Comparison of ENCODE assay signal across 20 cellular contexts in genomic region chr12:615620-616019, GRCh38. TPM values are rescaled to one million over a fixed set of nuclear protein-coding genes. Genes with fewer than 3 reads are reported as not detected.
DNase-seq lines count a peak whose midpoint lies in the region; ATAC-seq and TF ChIP-seq lines count a peak whose summit lies in the region.
"Had no signal": no experiment of that assay in that cellular context is flagged by ENCODE, and none has a peak within 500 bp of the region (broad histone marks: within the 10 kb centered on the region; RNA-seq: fewer than 3 reads in every experiment).

No MANE protein-coding gene starts in this region.

- no peak overlapping the region for H3K27ac Mint-ChIP-seq in activated T-cell treated with anti-CD3 and anti-CD28 coated beads, Interleukin-2, amount 50 U/mL, for 24 hours
- H3K27ac Mint-ChIP-seq in naive thymus-derived CD4-positive, alpha-beta T cell: peak overlapping the region in 5 of 9 donors; percentile 5 to 71 (median 47)
- H3K27ac Mint-ChIP-seq in T-helper 17 cell: no peak overlapping the region

- H3K4me1 Mint-ChIP-seq in activated T-cell treated with anti-CD3 and anti-CD28 coated beads, Interleukin-2, amount 50 U/mL, for 24 hours (ENCODE audit: low read depth): peaks cover 35% of the 10 kb centered on the region
- peaks cover 12% of the 10 kb centered on the region for H3K4me1 Mint-ChIP-seq in activated T-cell treated with anti-CD3 and anti-CD28 coated beads, Interleukin-2, amount 50 U/mL, for 4 hours (ENCODE audit: low read depth)
- peaks cover 24 to 57% (median 41%) of the 10 kb centered on the region in 7 donors for H3K4me1 Mint-ChIP-seq in naive thymus-derived CD4-positive, alpha-beta T cell
- H3K4me1 Mint-ChIP-seq in T-helper 17 cell: peaks cover 18% of the 10 kb centered on the region

- intact Hi-C loops in naive thymus-derived CD4-positive, alpha-beta T cell (cut with micrococcal nuclease): loop anchor here in 1 of 2 donors (10.0 kb wide), 1 partner anchor 479 kb away; no protein-coding TSS in a partner anchor
- intact Hi-C loops in thyroid gland (cut with DNase I): no loop called here

- H3K36me3 ChIP-seq in gastroesophageal sphincter (no peaks in the 10 kb centered on the region), thyroid gland (no peaks in the 10 kb centered on the region)
- H3K36me3 ChIP-seq in naive thymus-derived CD4-positive, alpha-beta T cell (ENCODE audit: control insufficient read depth in 2 of 3, insufficient read depth in 3 of 3, low read length in 3 of 3): no peaks in the 10 kb centered on the region
- H3K36me3 ChIP-seq: upper lobe of right lung had no signal

- no peaks in the 10 kb centered on the region for H3K9me3 ChIP-seq in gastroesophageal sphincter
- H3K9me3 ChIP-seq in naive thymus-derived CD4-positive, alpha-beta T cell (ENCODE audit: control insufficient read depth in 2 of 3, low read length in 3 of 3): no peaks in the 10 kb centered on the region
- no peaks in the 10 kb centered on the region for H3K9me3 ChIP-seq in thyroid gland
- no peaks in the 10 kb centered on the region for H3K9me3 ChIP-seq in T-helper 17 cell (ENCODE audit: control insufficient read depth, low read length, poor library complexity, severe bottlenecking)
- H3K9me3 ChIP-seq: upper lobe of right lung had no signal

- peak overlapping the region in 3 of 4 donors; percentile 2 to 52 (median 14) for H3K27ac ChIP-seq in gastroesophageal sphincter
- H3K27ac ChIP-seq in naive thymus-derived CD4-positive, alpha-beta T cell (ENCODE audit: low read depth, low read length): no peak overlapping the region
- H3K27ac ChIP-seq in thyroid gland: peak overlapping the region in 2 of 3 donors; percentile 11 to 28
- no peak overlapping the region for H3K27ac ChIP-seq in foreskin keratinocyte
- H3K27ac ChIP-seq: C4-2B, PC-9, upper lobe of right lung had no signal

- H3K27me3 ChIP-seq in gastroesophageal sphincter (no peaks in the 10 kb centered on the region), thyroid gland (no peaks in the 10 kb centered on the region), foreskin keratinocyte (no peaks in the 10 kb centered on the region)
- no peaks in the 10 kb centered on the region for H3K27me3 ChIP-seq in naive thymus-derived CD4-positive, alpha-beta T cell (ENCODE audit: control insufficient read depth in 2 of 2, insufficient read depth in 2 of 2, low read length in 2 of 2)
- H3K27me3 ChIP-seq: upper lobe of right lung had no signal

- H3K9me3 Mint-ChIP-seq in activated T-cell treated with anti-CD3 and anti-CD28 coated beads, Interleukin-2, amount 50 U/mL, for 24 hours: no peaks in the 10 kb centered on the region
- no peaks in the 10 kb centered on the region for H3K9me3 Mint-ChIP-seq in activated T-cell treated with anti-CD3 and anti-CD28 coated beads, Interleukin-2, amount 50 U/mL, for 4 hours
- H3K9me3 Mint-ChIP-seq in naive thymus-derived CD4-positive, alpha-beta T cell: peaks cover 0 to 1% (median 0%) of the 10 kb centered on the region in 11 donors

- TF ChIP-seq POLR2A in gastroesophageal sphincter (IDR thresholded peaks at IDR 0.05) (no peak), thyroid gland (IDR thresholded peaks at IDR 0.05) (no peak)

- no peak for ATAC-seq in activated T-cell treated with anti-CD3 and anti-CD28 coated beads, Interleukin-2, amount 50 U/mL, for 4 hours
- ATAC-seq in gastroesophageal sphincter (no peak), T-helper 17 cell (no peak), foreskin keratinocyte (no peak), GM19395 (IDR thresholded peaks at IDR 0.05; ENCODE audit: unreplicated experiment) (no peak)
- no peak for ATAC-seq in naive thymus-derived CD4-positive, alpha-beta T cell
- ATAC-seq: upper lobe of right lung had no signal

- no peak for TF ChIP-seq EP300 in gastroesophageal sphincter (IDR thresholded peaks at IDR 0.05)

- POLR2A ChIA-PET in naive thymus-derived CD4-positive, alpha-beta T cell (lab: Charles Lee): interaction anchor here (0.9 to 1.3 kb wide), 3 partner anchors 9 to 138 kb away, joined by 3 read pairs; no protein-coding TSS in a partner anchor

- no peaks in the 10 kb centered on the region for H3K36me3 Mint-ChIP-seq in activated T-cell treated with anti-CD3 and anti-CD28 coated beads, Interleukin-2, amount 50 U/mL, for 24 hours (ENCODE audit: low read depth)
- H3K36me3 Mint-ChIP-seq in activated T-cell treated with anti-CD3 and anti-CD28 coated beads, Interleukin-2, amount 50 U/mL, for 4 hours (ENCODE audit: insufficient read depth): no peaks in the 10 kb centered on the region
- peaks cover 0 to 2% (median 0%) of the 10 kb centered on the region in 5 donors for H3K36me3 Mint-ChIP-seq in naive thymus-derived CD4-positive, alpha-beta T cell
- H3K36me3 Mint-ChIP-seq in T-helper 17 cell (ENCODE audit: low read depth): no peaks in the 10 kb centered on the region

- no peak overlapping the region for H3K4me3 Mint-ChIP-seq in activated T-cell treated with anti-CD3 and anti-CD28 coated beads, Interleukin-2, amount 50 U/mL, for 24 hours
- H3K4me3 Mint-ChIP-seq in activated T-cell treated with anti-CD3 and anti-CD28 coated beads, Interleukin-2, amount 50 U/mL, for 4 hours: no peak overlapping the region
- H3K4me3 Mint-ChIP-seq in naive thymus-derived CD4-positive, alpha-beta T cell: no peak overlapping the region
- no peak overlapping the region for H3K4me3 Mint-ChIP-seq in T-helper 17 cell

- H3K4me1 ChIP-seq in gastroesophageal sphincter: peaks cover 0 to 18% (median 0%) of the 10 kb centered on the region in 3 donors
- H3K4me1 ChIP-seq in naive thymus-derived CD4-positive, alpha-beta T cell (ENCODE audit: control insufficient read depth in 2 of 2, insufficient read depth in 2 of 2, low read length in 2 of 2): peaks cover under 1 to 13% of the 10 kb centered on the region in 2 donors
- H3K4me1 ChIP-seq in thyroid gland: peaks cover 0 to 5% of the 10 kb centered on the region in 2 donors
- H3K4me1 ChIP-seq in foreskin keratinocyte: peaks cover 10% of the 10 kb centered on the region

- DNase-seq in activated T-cell treated with anti-CD3 and anti-CD28 coated beads, Interleukin-2, amount 50 U/mL, for 24 hours: peak; percentile 17
- no peak for DNase-seq in activated T-cell treated with anti-CD3 and anti-CD28 coated beads, Interleukin-2, amount 50 U/mL, for 4 hours
- no peak for DNase-seq in naive thymus-derived CD4-positive, alpha-beta T cell
- DNase-seq in thyroid gland (no peak), T-helper 17 cell (no peak), foreskin keratinocyte (no peak)
- DNase-seq: 8988T; activated CD4-positive, alpha-beta T cell treated with anti-CD3 and anti-CD28 coated beads, Interleukin-2, amount 50 U/mL, for 4 hours; activated T-cell treated with anti-CD3 and anti-CD28 coated beads, Interleukin-2, amount 50 U/mL, for 48 hours; DMS53; effector CD4-positive, alpha-beta T cell; midbrain; NCI-H2029 treated with DMSO at 0.1 percent for 48 hours; nucleus accumbens; small intestine; upper lobe of right lung had no signal

- no peak for TF ChIP-seq CTCF in gastroesophageal sphincter (IDR thresholded peaks at IDR 0.05)
- no peak for TF ChIP-seq CTCF in thyroid gland (IDR thresholded peaks at IDR 0.05)
- TF ChIP-seq CTCF in foreskin keratinocyte (conservative IDR thresholded peaks at IDR 0.05): no peak

- no peaks in the 10 kb centered on the region for H3K27me3 Mint-ChIP-seq in activated T-cell treated with anti-CD3 and anti-CD28 coated beads, Interleukin-2, amount 50 U/mL, for 24 hours
- no peaks in the 10 kb centered on the region for H3K27me3 Mint-ChIP-seq in activated T-cell treated with anti-CD3 and anti-CD28 coated beads, Interleukin-2, amount 50 U/mL, for 4 hours (ENCODE audit: low read depth)
- no peaks in the 10 kb centered on the region for H3K27me3 Mint-ChIP-seq in naive thymus-derived CD4-positive, alpha-beta T cell
- H3K27me3 Mint-ChIP-seq in T-helper 17 cell: no peaks in the 10 kb centered on the region

- WGBS in gastroesophageal sphincter (ENCODE audit: low coverage in 1 of 2), 2 donors: 63 to 80% methylated on average over 1 to 4 of the region's 4 CpGs
- 65 to 69% methylated on average over 4 of the region's 4 CpGs for WGBS in thyroid gland, 2 donors

- H3K4me3 ChIP-seq in gastroesophageal sphincter (no peak overlapping the region), thyroid gland (replicated peaks in 1 of 3) (no peak overlapping the region)
- H3K4me3 ChIP-seq in naive thymus-derived CD4-positive, alpha-beta T cell (ENCODE audit: low read length): no peak overlapping the region
- H3K4me3 ChIP-seq: PC-9, upper lobe of right lung had no signal

- CTCF ChIA-PET in naive thymus-derived CD4-positive, alpha-beta T cell (lab: Charles Lee): interaction anchor here (0.9 to 5.5 kb wide), 5 partner anchors 8 to 200 kb away, joined by 3 to 48 read pairs (median 9); partner anchors contain the start of gene WNK1

RNA-seq across cellular contexts. Expression of gene NINJ2, which starts 47.6 kb away (rescaled TPM):
- total RNA-seq in activated T-cell treated with anti-CD3 and anti-CD28 coated beads, Interleukin-2, amount 50 U/mL, for 4 hours: 1 to 10 TPM; 2.6 to 3.7 (median 2.7) TPM
- total RNA-seq in gastroesophageal sphincter (1 to 10 TPM in 3 of 4 donors, under 1 TPM in 1; 0.78 to 9.0 (median 5.2) TPM), thyroid gland (1 to 10 TPM in 3 of 4 donors, under 1 TPM in 1; 0.49 to 7.2 (median 2.0) TPM), T-helper 17 cell (1 to 10 TPM; 6.1 to 6.3 TPM), foreskin keratinocyte (0.17 and 0.32 TPM in 2 replicates)
- total RNA-seq in naive thymus-derived CD4-positive, alpha-beta T cell: 10 to 100 TPM in 1 of 5 experiments, 1 to 10 TPM in 3, under 1 TPM in 1; 0.84 to 11.2 (median 2.1) TPM
- polyA plus RNA-seq in naive thymus-derived CD4-positive, alpha-beta T cell: 10 to 100 TPM in 1 of 2 donors, 1 to 10 TPM in 1; 8.8 to 10.0 TPM
- 0.19 and 0.30 TPM in 2 replicates for polyA plus RNA-seq in foreskin keratinocyte

Comparison
In these comparisons a context has a peak if more than half of its experiments do, and no peak if none do; other contexts are left out.
1. H3K27ac Mint-ChIP-seq: peak in naive thymus-derived CD4-positive, alpha-beta T cell (5 of 9); none in activated T-cell treated with anti-CD3 and anti-CD28 coated beads, Interleukin-2, amount 50 U/mL, for 24 hours (single experiment) and T-helper 17 cell (single experiment).
2. H3K27ac ChIP-seq: peak in gastroesophageal sphincter (3 of 4) and thyroid gland (2 of 3); none in naive thymus-derived CD4-positive, alpha-beta T cell (single experiment) and foreskin keratinocyte (single experiment).